Comparison of ENCODE assay signal across 8 cellular contexts in genomic region chr6:31271641-31272357, GRCh38. TPM values are rescaled to one million over a fixed set of nuclear protein-coding genes. Genes with fewer than 3 reads are reported as not detected.
DNase-seq lines count a peak whose midpoint lies in the region; ATAC-seq, FAIRE-seq and TF ChIP-seq lines count a peak whose summit lies in the region.

Gene HLA-C, minus strand, starts transcription at chr6:31272092. Its CDS starts 21 bp downstream, at chr6:31272071.

- peak; percentile 74 for ATAC-seq in GM21717 (IDR thresholded peaks at IDR 0.05; ENCODE audit: unreplicated experiment)
- ATAC-seq in naive thymus-derived CD4-positive, alpha-beta T cell = peak; percentile 90
- ATAC-seq in stimulated activated memory B cell treated with anti-CD40 and anti-IgM and Interleukin-4, amounts not matched to agents 10 μg/mL and 1 μg/mL and 100 μg/mL, for 72 hours = peak; percentile 95

- H4K20me1 ChIP-seq in fibroblast of lung (ENCODE audit: control insufficient read depth, extremely low read depth, insufficient read depth, low read length) = no peaks in the 10 kb centered on the region

- peak within 1 kb of the TSS; percentile 93 for H3K27ac ChIP-seq in fibroblast of lung (ENCODE audit: insufficient read depth, low read length)
- H3K27ac ChIP-seq in naive thymus-derived CD4-positive, alpha-beta T cell (ENCODE audit: low read depth, low read length) = peak within 1 kb of the TSS; percentile 99

- H2AFZ ChIP-seq in fibroblast of lung (ENCODE audit: low read length) = peak within 1 kb of the TSS; percentile 27

- H3K36me3 ChIP-seq in fibroblast of lung (ENCODE audit: control insufficient read depth, insufficient read depth, low read length) = peaks cover 5% of the 10 kb centered on the region
- peaks cover 7 to 33% (median 33%) of the 10 kb centered on the region in 3 experiments for H3K36me3 ChIP-seq in naive thymus-derived CD4-positive, alpha-beta T cell (ENCODE audit: control insufficient read depth in 2 of 3, insufficient read depth in 3 of 3, low read length in 3 of 3)

- intact Hi-C loops in naive thymus-derived CD4-positive, alpha-beta T cell (cut with micrococcal nuclease) = loop anchor here (1.0 to 10.0 kb wide), 10 partner anchors 11 to 554 kb away; partner anchors contain the start of genes HLA-B (in 2 of the 2), TCF19 (in 2 of the 2) and MDC1 (in 1 of the 2)

- peak; percentile 52 for FAIRE-seq in RCC 7860 (lab: Jason Lieb, UNC)

- no peaks in the 10 kb centered on the region for H3K4me1 ChIP-seq in fibroblast of lung (ENCODE audit: control insufficient read depth, extremely low read depth, insufficient read depth, low read length)
- H3K4me1 ChIP-seq in naive thymus-derived CD4-positive, alpha-beta T cell (ENCODE audit: control insufficient read depth in 2 of 2, insufficient read depth in 2 of 2, low read length in 2 of 2) = peaks cover 25 to 41% of the 10 kb centered on the region in 2 donors

- H3K4me2 ChIP-seq in fibroblast of lung (ENCODE audit: extremely low read depth, insufficient read depth, low read length) = peak within 1 kb of the TSS; percentile 71

- TF ChIP-seq CTCF in fibroblast of lung (conservative IDR thresholded peaks at IDR 0.05 in 1 of 2, IDR thresholded peaks at IDR 0.05 in 1 of 2; ENCODE audit: low read depth in 1 of 2, low read length in 2 of 2) = no peak

- peak; percentile 99 for DNase-seq in DMS53 (lab: John Stamatoyannopoulos, UW)
- DNase-seq in KG1 (lab: John Stamatoyannopoulos, UW) = peak; percentile 81
- peak; percentile 77 for DNase-seq in RCC 7860 (ENCODE audit: low spot score)
- DNase-seq in activated T-helper 1 cell treated with anti-CD3 and anti-CD28 coated beads, Interleukin-2, amount 50 U/mL, for 16 hours (ENCODE audit: low read depth in 1 of 2, low spot score in 1 of 2) = peak; percentile 71 to 81
- peak; percentile 93 to 94 for DNase-seq in fibroblast of lung (ENCODE audit: low read depth in 2 of 2)
- DNase-seq in naive thymus-derived CD4-positive, alpha-beta T cell = peak; percentile 78 to 96 (median 92)

- H3K9me3 ChIP-seq in fibroblast of lung (ENCODE audit: control insufficient read depth, insufficient read depth, low read depth, low read length) = no peaks in the 10 kb centered on the region
- H3K9me3 ChIP-seq in naive thymus-derived CD4-positive, alpha-beta T cell (ENCODE audit: control insufficient read depth in 2 of 3, low read length in 3 of 3) = no peaks in the 10 kb centered on the region

- peak within 1 kb of the TSS; percentile 89 to 100 (median 94) for H3K4me3 Mint-ChIP-seq in naive thymus-derived CD4-positive, alpha-beta T cell
- peak within 1 kb of the TSS; percentile 97 for H3K4me3 Mint-ChIP-seq in stimulated activated memory B cell treated with anti-CD40 and anti-IgM and Interleukin-4, amounts not matched to agents 10 μg/mL and 1 μg/mL and 100 μg/mL, for 72 hours

- CTCF ChIA-PET in naive thymus-derived CD4-positive, alpha-beta T cell (lab: Charles Lee) = interaction anchor here (1.0 kb wide), 1 partner anchor 12 kb away, joined by 4 read pairs; no protein-coding TSS in a partner anchor

- peaks cover 0 to 19% (median 0%) of the 10 kb centered on the region in 5 donors for H3K27me3 Mint-ChIP-seq in naive thymus-derived CD4-positive, alpha-beta T cell
- H3K27me3 Mint-ChIP-seq in stimulated activated memory B cell treated with anti-CD40 and anti-IgM and Interleukin-4, amounts not matched to agents 10 μg/mL and 1 μg/mL and 100 μg/mL, for 72 hours = no peaks in the 10 kb centered on the region

- POLR2A ChIA-PET in naive thymus-derived CD4-positive, alpha-beta T cell (lab: Charles Lee) = interaction anchor here (0.7 to 4.0 kb wide), 15 partner anchors 11 to 94 kb away, joined by 3 to 50 read pairs (median 13); partner anchors contain the start of gene HLA-B

- peaks cover 6% of the 10 kb centered on the region for H3K79me2 ChIP-seq in fibroblast of lung (ENCODE audit: control insufficient read depth, insufficient read depth, low read length)

- H3K36me3 Mint-ChIP-seq in naive thymus-derived CD4-positive, alpha-beta T cell = peaks cover 7 to 47% (median 42%) of the 10 kb centered on the region in 5 donors
- H3K36me3 Mint-ChIP-seq in stimulated activated memory B cell treated with anti-CD40 and anti-IgM and Interleukin-4, amounts not matched to agents 10 μg/mL and 1 μg/mL and 100 μg/mL, for 72 hours = peaks cover 48% of the 10 kb centered on the region

- peak within 1 kb of the TSS; percentile 58 to 71 (median 66) for H3K4me3 ChIP-seq in fibroblast of lung (replicated peaks in 1 of 4; ENCODE audit: control extremely low read depth in 1 of 4, insufficient read depth in 1 of 4, low read depth in 3 of 4, low read length in 4 of 4)
- H3K4me3 ChIP-seq in naive thymus-derived CD4-positive, alpha-beta T cell (ENCODE audit: low read length) = peak within 1 kb of the TSS; percentile 83

- peaks cover 2% of the 10 kb centered on the region for H3K27me3 ChIP-seq in fibroblast of lung (ENCODE audit: control insufficient read depth, insufficient read depth, low read length)
- H3K27me3 ChIP-seq in naive thymus-derived CD4-positive, alpha-beta T cell (ENCODE audit: control insufficient read depth in 2 of 2, insufficient read depth in 2 of 2, low read length in 2 of 2) = no peaks in the 10 kb centered on the region

- H3K9ac ChIP-seq in fibroblast of lung (ENCODE audit: insufficient read depth, low read length) = peak within 1 kb of the TSS; percentile 92

- peaks cover 0 to 5% (median 0%) of the 10 kb centered on the region in 11 donors for H3K9me3 Mint-ChIP-seq in naive thymus-derived CD4-positive, alpha-beta T cell
- no peaks in the 10 kb centered on the region for H3K9me3 Mint-ChIP-seq in stimulated activated memory B cell treated with anti-CD40 and anti-IgM and Interleukin-4, amounts not matched to agents 10 μg/mL and 1 μg/mL and 100 μg/mL, for 72 hours

- H3K27ac Mint-ChIP-seq in naive thymus-derived CD4-positive, alpha-beta T cell = peak within 1 kb of the TSS; percentile 99 to 100 (median 100)
- peak within 1 kb of the TSS; percentile 100 for H3K27ac Mint-ChIP-seq in stimulated activated memory B cell treated with anti-CD40 and anti-IgM and Interleukin-4, amounts not matched to agents 10 μg/mL and 1 μg/mL and 100 μg/mL, for 72 hours

- peaks cover 53 to 69% (median 62%) of the 10 kb centered on the region in 7 donors for H3K4me1 Mint-ChIP-seq in naive thymus-derived CD4-positive, alpha-beta T cell
- H3K4me1 Mint-ChIP-seq in stimulated activated memory B cell treated with anti-CD40 and anti-IgM and Interleukin-4, amounts not matched to agents 10 μg/mL and 1 μg/mL and 100 μg/mL, for 72 hours = peaks cover 56% of the 10 kb centered on the region

RNA-seq across cellular contexts. Expression of gene HLA-C, which starts in this region (rescaled TPM):
- total RNA-seq in fibroblast of lung = 122 and 193 TPM in 2 replicates
- 274 and 408 TPM in 2 replicates for polyA plus RNA-seq in fibroblast of lung
- 437 and 484 TPM in 2 replicates for polyA plus RNA-seq in fibroblast of lung (2012)
- 359 and 618 TPM in 2 replicates for polyA minus RNA-seq in fibroblast of lung (ENCODE audit: low replicate concordance)
- 1,000 to 10,000 TPM; 1,349 to 2,513 (median 1,489) TPM for total RNA-seq in naive thymus-derived CD4-positive, alpha-beta T cell
- polyA plus RNA-seq in naive thymus-derived CD4-positive, alpha-beta T cell = 1,000 to 10,000 TPM; 2,614 to 2,874 TPM

Comparison
In these comparisons a context has a peak if more than half of its experiments do, and no peak if none do; other contexts are left out.
1. Peak in every context shown above with its lines: DNase-seq, ATAC-seq, H3K4me3 ChIP-seq and H3K27ac ChIP-seq.